Comparison of ENCODE assay signal across 26 cellular contexts in genomic region chr16:70720431-70721201, GRCh38. TPM values are rescaled to one million over a fixed set of nuclear protein-coding genes. Genes with fewer than 3 reads are reported as not detected.
DNase-seq lines count a peak whose midpoint lies in the region; ATAC-seq and TF ChIP-seq lines count a peak whose summit lies in the region.
"Had no signal": no experiment of that assay in that cellular context is flagged by ENCODE, and none has a peak within 500 bp of the region (broad histone marks: within the 10 kb centered on the region; RNA-seq: fewer than 3 reads in every experiment).

No MANE protein-coding gene starts in this region.

- no peaks in the 10 kb centered on the region for H3K27me3 ChIP-seq in left lung
- H3K27me3 ChIP-seq in upper lobe of left lung, result no peaks in the 10 kb centered on the region
- H3K27me3 ChIP-seq: brain microvascular endothelial cell, colonic mucosa, esophagus muscularis mucosa, hepatocyte, right lobe of liver, transverse colon had no signal

- no peaks in the 10 kb centered on the region for H3K9me3 Mint-ChIP-seq in activated naive CD4-positive, alpha-beta T cell treated with anti-CD3 and anti-CD28 coated beads for 36 hours
- H3K9me3 Mint-ChIP-seq in chondrocyte (ENCODE audit: low read depth), result peaks cover 8% of the 10 kb centered on the region
- H3K9me3 Mint-ChIP-seq: effector memory CD8-positive, alpha-beta T cell; immature natural killer cell had no signal

- intact Hi-C loops in activated naive CD4-positive, alpha-beta T cell treated with anti-CD3 and anti-CD28 coated beads for 36 hours (cut with micrococcal nuclease), result no loop called here
- intact Hi-C loops in left lung (cut with DNase I), result no loop called here

- 75 to 76% methylated on average over 17 to 18 of the region's 18 CpGs for WGBS in upper lobe of left lung, 2 donors

- H3K36me3 ChIP-seq in left lung (peaks cover 0 to 47% of the 10 kb centered on the region in 2 donors), upper lobe of left lung (peaks cover 0 to 4% (median 2%) of the 10 kb centered on the region in 4 donors)
- H3K36me3 ChIP-seq: brain microvascular endothelial cell, colonic mucosa, HAP-1, right lobe of liver, transverse colon had no signal

- peak in 1 of 4 donors; percentile 8 for TF ChIP-seq POLR2A in upper lobe of left lung (IDR thresholded peaks at IDR 0.05)

- no peak for TF ChIP-seq CTCF in RWPE1 (conservative IDR thresholded peaks at IDR 0.05; ENCODE audit: low read depth)
- TF ChIP-seq CTCF in left lung (IDR thresholded peaks at IDR 0.05), result no peak
- no peak for TF ChIP-seq CTCF in upper lobe of left lung (IDR thresholded peaks at IDR 0.05)
- TF ChIP-seq CTCF in chondrocyte (IDR thresholded peaks at IDR 0.05), result no peak

- H3K36me3 Mint-ChIP-seq in activated naive CD4-positive, alpha-beta T cell treated with anti-CD3 and anti-CD28 coated beads for 36 hours (ENCODE audit: low read depth), result peaks cover 11% of the 10 kb centered on the region
- H3K36me3 Mint-ChIP-seq in chondrocyte (ENCODE audit: low read depth), result peaks cover 23% of the 10 kb centered on the region

- ATAC-seq in left lung, result peak; percentile 7
- ATAC-seq in upper lobe of left lung (ENCODE audit: low FRiP score in 2 of 2), result no peak
- ATAC-seq in HG03280 (IDR thresholded peaks at IDR 0.05; ENCODE audit: unreplicated experiment), result no peak
- ATAC-seq: effector memory CD8-positive, alpha-beta T cell; GM12878; mucosa of descending colon; right lobe of liver had no signal

- CTCF ChIA-PET in activated naive CD4-positive, alpha-beta T cell treated with anti-CD3 and anti-CD28 coated beads for 36 hours (lab: Charles Lee), result interaction anchor here (1.3 kb wide), 1 partner anchor 50 kb away, joined by 7 read pairs; no protein-coding TSS in a partner anchor
- CTCF ChIA-PET in RWPE1 (lab: Yijun Ruan, JAX), result no interaction called here

- no peaks in the 10 kb centered on the region for H3K27me3 Mint-ChIP-seq in activated naive CD4-positive, alpha-beta T cell treated with anti-CD3 and anti-CD28 coated beads for 36 hours (ENCODE audit: low read depth)
- no peaks in the 10 kb centered on the region for H3K27me3 Mint-ChIP-seq in chondrocyte (ENCODE audit: low read depth)
- H3K27me3 Mint-ChIP-seq: effector memory CD8-positive, alpha-beta T cell had no signal

- peaks cover 17 to 18% of the 10 kb centered on the region in 2 donors for H3K4me1 ChIP-seq in left lung
- peaks cover 24 to 47% (median 32%) of the 10 kb centered on the region in 4 donors for H3K4me1 ChIP-seq in upper lobe of left lung
- H3K4me1 ChIP-seq: colonic mucosa, HAP-1 had no signal

- H3K9me3 ChIP-seq in left lung (no peaks in the 10 kb centered on the region), upper lobe of left lung (no peaks in the 10 kb centered on the region)
- H3K9me3 ChIP-seq: colonic mucosa, HAP-1, mucosa of descending colon, right lobe of liver, transverse colon had no signal

- peak in 1 of 4 donors; percentile 60 for TF ChIP-seq EP300 in upper lobe of left lung (IDR thresholded peaks at IDR 0.05)

- H3K4me3 ChIP-seq in left lung, result no peak overlapping the region
- no peak overlapping the region for H3K4me3 ChIP-seq in upper lobe of left lung
- H3K4me3 ChIP-seq: colonic mucosa, esophagus muscularis mucosa, GM12878, HAP-1, hepatocyte, mucosa of descending colon, right lobe of liver, transverse colon had no signal

- peaks cover 5% of the 10 kb centered on the region for H3K4me1 Mint-ChIP-seq in activated naive CD4-positive, alpha-beta T cell treated with anti-CD3 and anti-CD28 coated beads for 36 hours (ENCODE audit: low read depth)
- H3K4me1 Mint-ChIP-seq in chondrocyte (ENCODE audit: low read depth), result peaks cover 21% of the 10 kb centered on the region
- H3K4me1 Mint-ChIP-seq: immature natural killer cell had no signal

- no peak overlapping the region for H3K27ac Mint-ChIP-seq in activated naive CD4-positive, alpha-beta T cell treated with anti-CD3 and anti-CD28 coated beads for 36 hours
- no peak overlapping the region for H3K27ac Mint-ChIP-seq in chondrocyte (ENCODE audit: unreplicated experiment)

- H3K4me3 Mint-ChIP-seq in activated naive CD4-positive, alpha-beta T cell treated with anti-CD3 and anti-CD28 coated beads for 36 hours, result no peak overlapping the region
- H3K4me3 Mint-ChIP-seq in chondrocyte (ENCODE audit: unreplicated experiment), result no peak overlapping the region
- H3K4me3 Mint-ChIP-seq: effector memory CD8-positive, alpha-beta T cell; immature natural killer cell had no signal

- H3K27ac ChIP-seq in RWPE1 (peak overlapping the region; percentile 23), left lung (peak overlapping the region; percentile 19 to 37), upper lobe of left lung (peak overlapping the region in 3 of 4 donors; percentile 26 to 62 (median 48))
- H3K27ac ChIP-seq: brain microvascular endothelial cell, colonic mucosa, esophagus muscularis mucosa, hepatocyte, parathyroid adenoma, right lobe of liver, transverse colon had no signal

- POLR2A ChIA-PET in RWPE1 (lab: Yijun Ruan, JAX; ENCODE audit: low non-redundant PET), result no interaction called here

- DNase-seq in activated naive CD4-positive, alpha-beta T cell treated with anti-CD3 and anti-CD28 coated beads for 36 hours, result peak; percentile 21
- DNase-seq in activated naive CD4-positive, alpha-beta T cell treated with Interleukin-2 at 50 U/mL for 16 hours, result no peak
- no peak for DNase-seq in RWPE1 (ENCODE audit: low spot score)
- no peak for DNase-seq in left lung
- DNase-seq in upper lobe of left lung, result peak in 1 of 2 donors; percentile 54
- DNase-seq in chondrocyte (ENCODE audit: low spot score), result no peak
- DNase-seq in ureter (ENCODE audit: low spot score), result no peak
- DNase-seq: activated CD4-positive, alpha-beta T cell treated with anti-CD3 and anti-CD28 coated beads for 1 hour; activated effector memory CD4-positive, alpha-beta T cell treated with Interleukin-2 at 50 U/mL for 16 hours; brain microvascular endothelial cell; C1 segment of cervical spinal cord; colonic mucosa; effector memory CD8-positive, alpha-beta T cell; immature natural killer cell; mucosa of descending colon; NCI-H1048; NCI-H187; right lobe of liver; stimulated activated CD4-positive, alpha-beta T cell treated with anti-CD3 and anti-CD28 coated beads, Interleukin-12 subunit alpha, Interleukin-12 subunit beta, amount 100 ng/mL, for 4 hours; transverse colon had no signal

RNA-seq across cellular contexts. Expression of gene MTSS2, which starts 34.8 kb away (rescaled TPM):
- total RNA-seq in activated naive CD4-positive, alpha-beta T cell treated with anti-CD3 and anti-CD28 coated beads for 36 hours, result 1 to 10 TPM; 2.0 TPM
- total RNA-seq in left lung (10 to 100 TPM; 58.1 to 96.3 TPM), upper lobe of left lung (100 to 1,000 TPM in 1 of 6 donors, 10 to 100 TPM in 5; 40.7 to 202 (median 72.4) TPM), chondrocyte (243 to 296 TPM (median 282 TPM) in 3 replicates), ureter (83.1 TPM)

Comparison
In these comparisons a context has a peak if more than half of its experiments do, and no peak if none do; other contexts are left out.
1. RNA of gene MTSS2, which starts 34.8 kb away (total RNA-seq): 243 to 296 TPM in chondrocyte, 58.1 to 96.3 TPM in left lung, 83.1 TPM in ureter (single experiment) and 40.7 to 202 TPM in upper lobe of left lung; 2.0 TPM in activated naive CD4-positive, alpha-beta T cell treated with anti-CD3 and anti-CD28 coated beads for 36 hours; every median in the first group is over 10 times any median in the second.
2. Peak in every context shown above with its lines, with median percentiles within 50 percentile points of each other: H3K27ac ChIP-seq.